9 cellular contexts compared by ENCODE assay signal in the genomic region with DNA sequence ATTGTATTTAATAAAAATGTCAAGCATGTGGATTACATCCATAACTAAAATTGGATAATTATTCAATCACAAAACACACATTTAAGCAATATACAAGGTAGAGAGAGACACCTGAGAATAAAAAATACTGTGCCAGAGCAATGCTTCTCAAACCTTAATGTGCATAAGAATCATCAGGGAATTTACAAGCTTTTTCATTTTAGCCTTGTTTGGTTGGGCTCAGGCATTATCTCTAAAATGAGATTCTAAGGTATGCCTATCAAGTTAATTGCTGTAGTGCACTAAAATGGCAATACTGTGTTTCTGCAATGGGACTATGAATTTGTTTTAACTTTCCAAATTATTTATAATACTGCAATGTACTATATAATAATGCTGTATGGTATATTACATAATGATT. TPM values are rescaled to one million over a fixed set of nuclear protein-coding genes. Genes with fewer than 3 reads are reported as not detected.
DNase-seq lines count a peak whose midpoint lies in the region; ATAC-seq, FAIRE-seq and TF ChIP-seq lines count a peak whose summit lies in the region.
"Had no signal": no experiment of that assay in that cellular context is flagged by ENCODE, and none has a peak within 500 bp of the region (broad histone marks: within the 10 kb centered on the region; RNA-seq: fewer than 3 reads in every experiment).

No MANE protein-coding gene starts in this region.

- H3K36me3 Mint-ChIP-seq in activated naive CD4-positive, alpha-beta T cell treated with anti-CD3 and anti-CD28 coated beads, Interleukin-2, amount 50 U/mL, for 24 hours, result peaks cover 4% of the 10 kb centered on the region
- peaks cover 20% of the 10 kb centered on the region for H3K36me3 Mint-ChIP-seq in type B pancreatic cell

- CTCF ChIA-PET in GM12878 (lab: Yijun Ruan, JAX), result interaction anchor here (0.9 to 8.5 kb wide), 9 partner anchors 8 to 353 kb away, joined by 3 to 90 read pairs (median 5); partner anchors contain the start of genes BOLA3 and MTHFD2
- CTCF ChIA-PET in GM10248 (lab: Yijun Ruan, JAX), result interaction anchor here (0.7 to 5.6 kb wide), 8 partner anchors 14 to 354 kb away, joined by 3 to 75 read pairs (median 5); partner anchors contain the start of genes BOLA3 and MTHFD2

- TF ChIP-seq CTCF in GM12878 (IDR thresholded peaks at IDR 0.05 in 2 of 3, conservative IDR thresholded peaks at IDR 0.05 in 1 of 3; ENCODE audit: control insufficient read depth in 2 of 3, extremely low read depth in 1 of 3, insufficient read depth in 1 of 3, low read depth in 3 of 3, low read length in 3 of 3), result no peak
- TF ChIP-seq CTCF in lung (IDR thresholded peaks at IDR 0.05; ENCODE audit: control extremely low read depth, extremely low read depth), result no peak
- TF ChIP-seq CTCF in type B pancreatic cell (conservative IDR thresholded peaks at IDR 0.05), result no peak
- no peak for TF ChIP-seq CTCF in GM10248 (IDR thresholded peaks at IDR 0.05; ENCODE audit: control extremely low read depth, extremely low read depth, low read depth, missing control alignments)

- no peak for TF ChIP-seq EP300 in GM12878 (IDR thresholded peaks at IDR 0.05; ENCODE audit: borderline replicate concordance in 1 of 2, control insufficient read depth in 1 of 2, low read depth in 2 of 2, low read length in 2 of 2)

- BruUV-seq in GM12878 (replicated peaks; lab: Mats Ljungman, UMichigan), result no TSS peak

- H4K20me1 ChIP-seq in GM12878 (ENCODE audit: control insufficient read depth, insufficient read depth), result no peaks in the 10 kb centered on the region; the same call in 1 of the 2 replicates

- RAD21 ChIA-PET in GM12878 (lab: Charles Lee; ENCODE audit: unreplicated experiment), result interaction anchor here (1.3 to 3.8 kb wide), 9 partner anchors 9 to 355 kb away, joined by 3 to 39 read pairs (median 6); partner anchors contain the start of genes BOLA3 and MTHFD2

- intact Hi-C loops in GM12878 (cut with micrococcal nuclease; ENCODE audit: unreplicated experiment), result loop anchor here (1.0 to 2.0 kb wide), 2 partner anchors 21 to 57 kb away; partner anchors contain the start of gene MTHFD2

- in situ Hi-C loops in GM12878 (cut with MboI), result no loop called here

- peaks cover 41% of the 10 kb centered on the region for H3K4me1 Mint-ChIP-seq in activated naive CD4-positive, alpha-beta T cell treated with anti-CD3 and anti-CD28 coated beads, Interleukin-2, amount 50 U/mL, for 24 hours
- H3K4me1 Mint-ChIP-seq in type B pancreatic cell (ENCODE audit: unreplicated experiment), result peaks cover 11% of the 10 kb centered on the region

- TF ChIP-seq RAD21 in GM12878 (IDR thresholded peaks at IDR 0.05; ENCODE audit: insufficient read depth, low read depth, low read length), result no peak

- H3K4me3 Mint-ChIP-seq in activated naive CD4-positive, alpha-beta T cell treated with anti-CD3 and anti-CD28 coated beads, Interleukin-2, amount 50 U/mL, for 24 hours, result peak overlapping the region; percentile 86
- peak overlapping the region; percentile 94 for H3K4me3 Mint-ChIP-seq in type B pancreatic cell

- peak overlapping the region; percentile 99 for H3K9ac ChIP-seq in GM12878 (ENCODE audit: control insufficient read depth, insufficient read depth, low read length)

- no peak for TF ChIP-seq POLR2A in GM12878 (IDR thresholded peaks at IDR 0.05; ENCODE audit: low read depth, low read length)

- H3K27me3 Mint-ChIP-seq in activated naive CD4-positive, alpha-beta T cell treated with anti-CD3 and anti-CD28 coated beads, Interleukin-2, amount 50 U/mL, for 24 hours, result no peaks in the 10 kb centered on the region
- H3K27me3 Mint-ChIP-seq in type B pancreatic cell, result no peaks in the 10 kb centered on the region

- FAIRE-seq in GM12878 (lab: Jason Lieb, UNC) (no peak), RCC 7860 (lab: Jason Lieb, UNC) (no peak)
- FAIRE-seq: endometrium had no signal

- ATAC-seq in GM12878, result no peak
- ATAC-seq in lung (ENCODE audit: insufficient read depth, low FRiP score), result no peak

- no peaks in the 10 kb centered on the region for H3K9me3 Mint-ChIP-seq in activated naive CD4-positive, alpha-beta T cell treated with anti-CD3 and anti-CD28 coated beads, Interleukin-2, amount 50 U/mL, for 24 hours
- peaks cover 5% of the 10 kb centered on the region for H3K9me3 Mint-ChIP-seq in type B pancreatic cell

- H3K27ac ChIP-seq in GM12878 (ENCODE audit: control insufficient read depth, insufficient read depth) (peak overlapping the region; percentile 96), lung (ENCODE audit: low read depth in 1 of 2, low read length in 1 of 2) (peak overlapping the region in 1 of 2 donors; percentile 92)

- H3K27me3 ChIP-seq in GM12878 (replicated peaks in 1 of 2; ENCODE audit: control insufficient read depth in 2 of 2, insufficient read depth in 2 of 2, low read length in 1 of 2), result no peaks in the 10 kb centered on the region
- H3K27me3 ChIP-seq in lung (ENCODE audit: control insufficient read depth, insufficient read depth), result no peaks in the 10 kb centered on the region

- peak overlapping the region; percentile 98 for H3K4me3 ChIP-seq in GM12878
- H3K4me3 ChIP-seq in lung, result peak overlapping the region; percentile 73

- DNase-seq in activated naive CD4-positive, alpha-beta T cell treated with Interleukin-2 at 50 U/mL for 16 hours, result no peak
- no peak for DNase-seq in GM12878 (ENCODE audit: low read depth, low spot score)
- DNase-seq in lung (ENCODE audit: low spot score), result no peak
- DNase-seq in type B pancreatic cell (ENCODE audit: extremely low spot score, unreplicated experiment), result no peak
- DNase-seq in kidney tubule cell (ENCODE audit: low spot score), result no peak
- no peak for DNase-seq in RCC 7860 (ENCODE audit: low spot score)
- DNase-seq in GM10248 (ENCODE audit: extremely low spot score), result no peak

- H3K4me1 ChIP-seq in GM12878 (ENCODE audit: control insufficient read depth, insufficient read depth, low read length), result peaks cover 32% of the 10 kb centered on the region
- peaks cover 6 to 7% of the 10 kb centered on the region in 2 donors for H3K4me1 ChIP-seq in lung (ENCODE audit: control insufficient read depth in 2 of 2, insufficient read depth in 2 of 2, low read length in 2 of 2)

- POLR2A ChIA-PET in GM12878 (lab: Charles Lee) (interaction anchor here (1.2 to 5.6 kb wide), 10 partner anchors 9 to 353 kb away, joined by 3 to 64 read pairs (median 10); partner anchors contain the start of gene MTHFD2), GM10248 (lab: Yijun Ruan, JAX) (interaction anchor here (0.8 to 1.7 kb wide), 6 partner anchors 11 to 304 kb away, joined by 3 to 26 read pairs (median 4); partner anchors contain the start of gene MTHFD2)

- H3K9me3 ChIP-seq in GM12878 (replicated peaks; ENCODE audit: control insufficient read depth, insufficient read depth, low read length) (no peaks in the 10 kb centered on the region), lung (ENCODE audit: control insufficient read depth in 2 of 2, insufficient read depth in 1 of 2, low read length in 1 of 2) (no peaks in the 10 kb centered on the region)

- SMC1A ChIA-PET in GM12878 (lab: Charles Lee; ENCODE audit: uncharacterized antibody, unreplicated experiment), result interaction anchor here (0.8 to 3.7 kb wide), 10 partner anchors 10 to 30 kb away, joined by 3 to 28 read pairs (median 8); partner anchors contain the start of genes BOLA3 and MTHFD2

- H2AFZ ChIP-seq in GM12878 (ENCODE audit: control insufficient read depth, low read depth, low read length), result no peak overlapping the region

- peaks cover 56% of the 10 kb centered on the region for H3K79me2 ChIP-seq in GM12878 (ENCODE audit: control insufficient read depth, insufficient read depth, low read length)

- no peaks in the 10 kb centered on the region for H3K36me3 ChIP-seq in GM12878 (ENCODE audit: control insufficient read depth in 2 of 2, insufficient read depth in 2 of 2, low read length in 1 of 2)
- H3K36me3 ChIP-seq in lung (ENCODE audit: control insufficient read depth in 2 of 2, insufficient read depth in 2 of 2, low read length in 2 of 2), result no peaks in the 10 kb centered on the region

- H3K4me2 ChIP-seq in GM12878 (ENCODE audit: control insufficient read depth, insufficient read depth), result peak overlapping the region; percentile 28; the same call in 1 of the 2 replicates

- peak overlapping the region; percentile 84 for H3K27ac Mint-ChIP-seq in activated naive CD4-positive, alpha-beta T cell treated with anti-CD3 and anti-CD28 coated beads, Interleukin-2, amount 50 U/mL, for 24 hours
- peak overlapping the region; percentile 90 for H3K27ac Mint-ChIP-seq in type B pancreatic cell

RNA-seq across cellular contexts. Expression of gene MOB1A, which starts 1.0 kb away (rescaled TPM):
- 106 and 110 TPM in 2 replicates for total RNA-seq in GM12878 (2013; cell fraction: nucleolus; rRNA removed)
- 162 and 211 TPM in 2 replicates for total RNA-seq in GM12878 (2014; rRNA removed)
- 182 and 184 TPM in 2 replicates for total RNA-seq in GM12878 (2014; rRNA removed; fragmentation: Illumina TruSeq; extraction: Trizol)
- 226 and 232 TPM in 2 replicates for total RNA-seq in GM12878 (2021)
- polyA plus RNA-seq in GM12878 (2011; ENCODE audit: low read depth), result 47.8 TPM
- 219 and 345 TPM in 2 replicates for polyA plus RNA-seq in GM12878 (2011; rRNA removed)
- 68.2 and 85.6 TPM in 2 replicates for polyA plus RNA-seq in GM12878 (2011; cell fraction: cytosol; rRNA removed)
- 42.1 and 48.0 TPM in 2 replicates for polyA plus RNA-seq in GM12878 (2011; cell fraction: nucleus; rRNA removed)
- 75.4 and 79.3 TPM in 2 replicates for polyA plus RNA-seq in GM12878 (2012)
- polyA plus RNA-seq in GM12878 (2014; fragmentation: Illumina TruSeq; extraction: Trizol), result 143 and 186 TPM in 2 replicates
- polyA plus RNA-seq in GM12878 (2014; fragmentation: Nextera tagmentation; extraction: Ambion mirVana), result 10 to 100 TPM; 41.2 to 58.5 TPM
- 81.2 and 102 TPM in 2 replicates for polyA plus RNA-seq in GM12878 (2014; rRNA removed)
- 100 to 1,000 TPM; 221 to 223 TPM for polyA plus RNA-seq in GM12878 (2016; fragmentation: Nextera tagmentation; extraction: Ambion mirVana)
- polyA minus RNA-seq in GM12878 (2011; rRNA and poly(A)+ RNA removed), result 92.1 and 208 TPM in 2 replicates
- 48.1 and 59.3 TPM in 2 replicates for polyA minus RNA-seq in GM12878 (2011; cell fraction: cytosol; rRNA and poly(A)+ RNA removed)
- polyA minus RNA-seq in GM12878 (2011; cell fraction: nucleus; rRNA and poly(A)+ RNA removed), result 20.7 and 40.2 TPM in 2 replicates
- 100 to 1,000 TPM in 1 of 2 donors, 10 to 100 TPM in 1; 88.4 to 117 TPM for total RNA-seq in lung
- 10 to 100 TPM; 33.4 to 73.8 TPM for polyA plus RNA-seq in lung
- total RNA-seq in type B pancreatic cell (ENCODE audit: low replicate concordance), result 95.4 and 108 TPM in 2 replicates

RNA-seq across cellular contexts. Expression of gene MTHFD2, which starts 20.7 kb away (rescaled TPM):
- total RNA-seq in GM12878 (2013; cell fraction: nucleolus; rRNA removed), result 39.8 and 56.0 TPM in 2 replicates
- total RNA-seq in GM12878 (2014; rRNA removed) (139 and 164 TPM in 2 replicates), GM12878 (2014; rRNA removed; fragmentation: Illumina TruSeq; extraction: Trizol) (144 TPM in 2 replicates), GM12878 (2021) (180 and 192 TPM in 2 replicates), lung (10 to 100 TPM; 20.9 to 84.1 TPM), type B pancreatic cell (ENCODE audit: low replicate concordance) (73.5 and 85.9 TPM in 2 replicates)
- 76.6 TPM for polyA plus RNA-seq in GM12878 (2011; ENCODE audit: low read depth)
- polyA plus RNA-seq in GM12878 (2011; rRNA removed) (265 and 421 TPM in 2 replicates), GM12878 (2014; fragmentation: Illumina TruSeq; extraction: Trizol) (129 and 153 TPM in 2 replicates), GM12878 (2014; fragmentation: Nextera tagmentation; extraction: Ambion mirVana) (100 to 1,000 TPM; 237 to 292 TPM), GM12878 (2014; rRNA removed) (152 and 155 TPM in 2 replicates), GM12878 (2016; fragmentation: Nextera tagmentation; extraction: Ambion mirVana) (100 to 1,000 TPM; 128 to 134 TPM), lung (10 to 100 TPM; 32.3 to 88.1 TPM)
- 114 and 226 TPM in 2 replicates for polyA plus RNA-seq in GM12878 (2011; cell fraction: cytosol; rRNA removed)
- 98.3 and 124 TPM in 2 replicates for polyA plus RNA-seq in GM12878 (2011; cell fraction: nucleus; rRNA removed)
- polyA plus RNA-seq in GM12878 (2012), result 115 and 137 TPM in 2 replicates
- polyA minus RNA-seq in GM12878 (2011; rRNA and poly(A)+ RNA removed), result 166 and 191 TPM in 2 replicates
- polyA minus RNA-seq in GM12878 (2011; cell fraction: cytosol; rRNA and poly(A)+ RNA removed), result 44.0 and 62.0 TPM in 2 replicates
- 14.4 and 33.0 TPM in 2 replicates for polyA minus RNA-seq in GM12878 (2011; cell fraction: nucleus; rRNA and poly(A)+ RNA removed)

RNA-seq across cellular contexts. Expression of gene BOLA3, which starts 30.0 kb away (rescaled TPM):
- total RNA-seq in GM12878 (2013; cell fraction: nucleolus; rRNA removed), result 4.2 and 7.9 TPM in 2 replicates
- 70.3 and 82.6 TPM in 2 replicates for total RNA-seq in GM12878 (2014; rRNA removed)
- 71.6 and 81.1 TPM in 2 replicates for total RNA-seq in GM12878 (2014; rRNA removed; fragmentation: Illumina TruSeq; extraction: Trizol)
- 62.6 and 63.5 TPM in 2 replicates for total RNA-seq in GM12878 (2021)
- polyA plus RNA-seq in GM12878 (2011; ENCODE audit: low read depth), result 23.1 TPM
- polyA plus RNA-seq in GM12878 (2011; rRNA removed), result 65.6 and 92.7 TPM in 2 replicates
- 36.2 and 49.5 TPM in 2 replicates for polyA plus RNA-seq in GM12878 (2011; cell fraction: cytosol; rRNA removed)
- 14.5 and 17.1 TPM in 2 replicates for polyA plus RNA-seq in GM12878 (2011; cell fraction: nucleus; rRNA removed)
- 68.9 and 75.8 TPM in 2 replicates for polyA plus RNA-seq in GM12878 (2012)
- 40.0 and 109 TPM in 2 replicates for polyA plus RNA-seq in GM12878 (2014; fragmentation: Illumina TruSeq; extraction: Trizol)
- 100 to 1,000 TPM; 164 to 168 TPM for polyA plus RNA-seq in GM12878 (2014; fragmentation: Nextera tagmentation; extraction: Ambion mirVana)
- 102 and 158 TPM in 2 replicates for polyA plus RNA-seq in GM12878 (2014; rRNA removed)
- polyA plus RNA-seq in GM12878 (2016; fragmentation: Nextera tagmentation; extraction: Ambion mirVana), result 100 to 1,000 TPM; 283 to 300 TPM
- polyA minus RNA-seq in GM12878 (2011; rRNA and poly(A)+ RNA removed), result 9.3 and 9.9 TPM in 2 replicates
- 9.0 and 10.6 TPM in 2 replicates for polyA minus RNA-seq in GM12878 (2011; cell fraction: cytosol; rRNA and poly(A)+ RNA removed)
- polyA minus RNA-seq in GM12878 (2011; cell fraction: nucleus; rRNA and poly(A)+ RNA removed), result 5.1 and 7.7 TPM in 2 replicates
- 10 to 100 TPM; 12.0 to 36.4 TPM for total RNA-seq in lung
- polyA plus RNA-seq in lung, result 10 to 100 TPM; 43.0 to 64.5 TPM
- 35.6 and 54.3 TPM in 2 replicates for total RNA-seq in type B pancreatic cell (ENCODE audit: low replicate concordance)
